ENCODE assay signal across 1 cellular context in genomic region chr6:14897836-14898235, GRCh38.
TF ChIP-seq lines count a peak whose summit lies in the region.

No MANE protein-coding gene starts in this region.

TF ChIP-seq in HepG2, 621 proteins besides CTCF, POLR2A, EP300 and RAD21 (continued from another document):
- TF ChIP-seq AFF4 (CRISPR knock-in tag; IDR thresholded peaks at IDR 0.05) (no peak), MAFK (conservative IDR thresholded peaks at IDR 0.05 in 1 of 2, IDR thresholded peaks at IDR 0.05 in 1 of 2; ENCODE audit: low read length in 2 of 2) (no peak), ESRRA (CRISPR knock-in tag; IDR thresholded peaks at IDR 0.05; ENCODE audit: low read depth) (no peak), ZNF317 (CRISPR knock-in tag; IDR thresholded peaks at IDR 0.05) (no peak), U2AF2 (IDR thresholded peaks at IDR 0.05; ENCODE audit: low read depth, low read length) (no peak)
TF ChIP-seq in HepG2: peak in this region for 0.
